Comparison of ENCODE assay signal across 7 cellular contexts in the genomic region with DNA sequence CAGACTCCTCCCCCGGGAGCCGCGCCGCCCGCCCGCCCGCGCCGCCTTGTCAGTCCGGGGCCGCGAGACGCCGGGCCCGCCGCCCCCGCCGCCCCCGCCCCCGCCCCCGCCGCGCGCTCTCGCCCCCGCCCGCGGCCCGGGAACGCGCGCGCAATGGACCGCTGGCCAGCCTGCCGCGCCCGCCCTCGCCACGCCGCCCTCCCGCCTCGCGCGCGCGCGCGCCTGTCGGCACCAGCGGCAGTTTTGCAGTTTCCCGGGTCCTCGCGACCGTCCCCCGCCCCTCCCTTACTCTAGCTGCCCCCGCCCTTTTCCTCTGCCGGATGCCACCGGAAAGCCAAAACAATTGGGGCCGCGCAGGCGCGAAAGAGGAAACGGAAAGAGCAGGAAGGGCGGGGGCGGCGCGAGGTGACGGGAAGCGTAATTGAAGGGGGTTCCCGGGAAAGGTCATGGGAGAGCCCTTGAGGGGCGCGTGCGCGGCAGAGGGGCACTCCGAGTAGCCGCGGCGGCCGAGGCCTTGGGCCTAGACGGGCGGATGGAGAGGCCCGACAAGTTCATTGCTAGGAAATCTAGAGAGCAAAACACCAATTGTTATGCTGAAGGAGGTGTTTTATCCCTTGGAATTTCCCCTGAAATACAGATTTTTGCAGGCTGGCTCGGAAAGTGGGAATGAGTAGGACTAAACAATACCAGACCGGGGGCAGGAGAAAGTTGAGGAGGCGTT. TPM values are rescaled to one million over a fixed set of nuclear protein-coding genes. Genes with fewer than 3 reads are reported as not detected.
A peak's percentile ranks its signal among the peaks of the same experiment; 100 is the strongest.
DNase-seq lines count a peak whose midpoint lies in the region; ATAC-seq, FAIRE-seq and TF ChIP-seq lines count a peak whose summit lies in the region.

No MANE protein-coding gene starts in this region.

- TF ChIP-seq CTCF in astrocyte (IDR thresholded peaks at IDR 0.05; ENCODE audit: insufficient read depth, low read depth, low read length) (no peak), hepatocyte (IDR thresholded peaks at IDR 0.05; ENCODE audit: poor library complexity) (no peak)

- WGBS in hepatocyte (ENCODE audit: low lambda C conversion rate, missing lambda C conversion rate) = 2% methylated on average over 20 of the region's 85 CpGs

- peaks cover 41% of the 10 kb centered on the region for H3K79me2 ChIP-seq in astrocyte (ENCODE audit: insufficient read depth, low read length)
- peaks cover 34% of the 10 kb centered on the region for H3K79me2 ChIP-seq in hepatocyte

- DNase-seq in NCI-H187 treated with DMSO at 0.1 percent for 48 hours (lab: John Stamatoyannopoulos, UW) = peak; percentile 74
- peak; percentile 99 for DNase-seq in T-helper 2 cell treated with Interferon-gamma antibody and Interleukin-4, amounts not matched to agents 5 μg/mL and 100 μg/mL, for 36 hours (ENCODE audit: low spot score)
- DNase-seq in astrocyte (ENCODE audit: low read depth) = peak; percentile 84
- DNase-seq in hepatocyte (ENCODE audit: low spot score) = peak; percentile 98
- peak; percentile 95 for DNase-seq in retina

- no peaks in the 10 kb centered on the region for H3K27me3 Mint-ChIP-seq in T-helper 2 cell treated with Interferon-gamma antibody and Interleukin-4, amounts not matched to agents 5 μg/mL and 100 μg/mL, for 36 hours (ENCODE audit: low read depth)
- no peaks in the 10 kb centered on the region for H3K27me3 Mint-ChIP-seq in astrocyte (ENCODE audit: low read depth, unreplicated experiment)

- H3K27me3 ChIP-seq in astrocyte (ENCODE audit: insufficient read depth, low read length) (no peaks in the 10 kb centered on the region), hepatocyte (no peaks in the 10 kb centered on the region)

- H3K27ac Mint-ChIP-seq in T-helper 2 cell treated with Interferon-gamma antibody and Interleukin-4, amounts not matched to agents 5 μg/mL and 100 μg/mL, for 36 hours = peak overlapping the region; percentile 98
- H3K27ac Mint-ChIP-seq in astrocyte (ENCODE audit: unreplicated experiment) = peak overlapping the region; percentile 96

- peak overlapping the region; percentile 83 for H3K4me3 ChIP-seq in astrocyte (ENCODE audit: insufficient read depth, low read depth, low read length)
- H3K4me3 ChIP-seq in hepatocyte = peak overlapping the region; percentile 85

- H3K4me2 ChIP-seq in astrocyte (ENCODE audit: low read length) (peak overlapping the region; percentile 94), hepatocyte (peak overlapping the region; percentile 80)

- no peaks in the 10 kb centered on the region for H3K9me3 Mint-ChIP-seq in T-helper 2 cell treated with Interferon-gamma antibody and Interleukin-4, amounts not matched to agents 5 μg/mL and 100 μg/mL, for 36 hours
- H3K9me3 Mint-ChIP-seq in astrocyte (ENCODE audit: unreplicated experiment) = no peaks in the 10 kb centered on the region

- peak overlapping the region; percentile 87 for H3K4me3 Mint-ChIP-seq in T-helper 2 cell treated with Interferon-gamma antibody and Interleukin-4, amounts not matched to agents 5 μg/mL and 100 μg/mL, for 36 hours
- peak overlapping the region; percentile 86 for H3K4me3 Mint-ChIP-seq in astrocyte (ENCODE audit: unreplicated experiment)

- H3K27ac ChIP-seq in astrocyte (ENCODE audit: low read depth, low read length) (peak overlapping the region; percentile 91), hepatocyte (peak overlapping the region; percentile 97)

- ATAC-seq in GM18505 (IDR thresholded peaks at IDR 0.05; ENCODE audit: unreplicated experiment) = peak; percentile 55
- ATAC-seq in HG02970 (IDR thresholded peaks at IDR 0.05; ENCODE audit: low FRiP score, unreplicated experiment) = peak; percentile 64

- H3K4me1 ChIP-seq in astrocyte (ENCODE audit: insufficient read depth, low read length) = peaks cover 19% of the 10 kb centered on the region
- H3K4me1 ChIP-seq in hepatocyte (ENCODE audit: insufficient read depth) = peaks cover 32% of the 10 kb centered on the region

- H3K36me3 ChIP-seq in astrocyte (ENCODE audit: insufficient read depth, low read length) (no peaks in the 10 kb centered on the region), hepatocyte (replicated peaks; ENCODE audit: insufficient read depth, low read depth) (no peaks in the 10 kb centered on the region)

- peak; percentile 85 for TF ChIP-seq POLR2A in GM18505 (IDR thresholded peaks at IDR 0.05; ENCODE audit: borderline replicate concordance, extremely low read depth, insufficient read depth, insufficient read length)

- peaks cover 41% of the 10 kb centered on the region for H3K4me1 Mint-ChIP-seq in T-helper 2 cell treated with Interferon-gamma antibody and Interleukin-4, amounts not matched to agents 5 μg/mL and 100 μg/mL, for 36 hours (ENCODE audit: low read depth)
- peaks cover 37% of the 10 kb centered on the region for H3K4me1 Mint-ChIP-seq in astrocyte (ENCODE audit: low read depth, unreplicated experiment)

- no peaks in the 10 kb centered on the region for H3K9me2 ChIP-seq in hepatocyte (replicated peaks; ENCODE audit: insufficient read depth)

- FAIRE-seq in astrocyte (lab: Jason Lieb, UNC) = no peak

- H3K9me3 ChIP-seq in astrocyte (ENCODE audit: insufficient read depth, low read depth, low read length) (no peaks in the 10 kb centered on the region), hepatocyte (ENCODE audit: low read depth) (no peaks in the 10 kb centered on the region)

- peak overlapping the region; percentile 64 for H2AFZ ChIP-seq in astrocyte (ENCODE audit: low read depth, low read length)
- peak overlapping the region; percentile 61 for H2AFZ ChIP-seq in hepatocyte

- H3K36me3 Mint-ChIP-seq in T-helper 2 cell treated with Interferon-gamma antibody and Interleukin-4, amounts not matched to agents 5 μg/mL and 100 μg/mL, for 36 hours (ENCODE audit: low read depth) = peaks cover 14% of the 10 kb centered on the region
- H3K36me3 Mint-ChIP-seq in astrocyte (ENCODE audit: low read depth, unreplicated experiment) = no peaks in the 10 kb centered on the region

- peak overlapping the region; percentile 91 for H3K9ac ChIP-seq in astrocyte (ENCODE audit: low read length)

- H4K20me1 ChIP-seq in astrocyte (ENCODE audit: insufficient read depth, low read length) (peaks cover 35% of the 10 kb centered on the region), hepatocyte (ENCODE audit: insufficient read depth, poor library complexity, severe bottlenecking) (peaks cover 29% of the 10 kb centered on the region)

RNA-seq across cellular contexts. Expression of gene KBTBD2, which starts 0.4 kb away (rescaled TPM):
- total RNA-seq in astrocyte = 26.2 and 26.9 TPM in 2 replicates
- 49.7 and 67.8 TPM in 2 replicates for total RNA-seq in hepatocyte
- 22.1 and 23.7 TPM in 2 replicates for polyA plus RNA-seq in hepatocyte

Comparison
In these comparisons a context has a peak if more than half of its experiments do, and no peak if none do; other contexts are left out.
1. Peak in every context shown above with its lines: DNase-seq, ATAC-seq, H3K4me3 ChIP-seq and H3K27ac ChIP-seq.